In the genomic region with DNA sequence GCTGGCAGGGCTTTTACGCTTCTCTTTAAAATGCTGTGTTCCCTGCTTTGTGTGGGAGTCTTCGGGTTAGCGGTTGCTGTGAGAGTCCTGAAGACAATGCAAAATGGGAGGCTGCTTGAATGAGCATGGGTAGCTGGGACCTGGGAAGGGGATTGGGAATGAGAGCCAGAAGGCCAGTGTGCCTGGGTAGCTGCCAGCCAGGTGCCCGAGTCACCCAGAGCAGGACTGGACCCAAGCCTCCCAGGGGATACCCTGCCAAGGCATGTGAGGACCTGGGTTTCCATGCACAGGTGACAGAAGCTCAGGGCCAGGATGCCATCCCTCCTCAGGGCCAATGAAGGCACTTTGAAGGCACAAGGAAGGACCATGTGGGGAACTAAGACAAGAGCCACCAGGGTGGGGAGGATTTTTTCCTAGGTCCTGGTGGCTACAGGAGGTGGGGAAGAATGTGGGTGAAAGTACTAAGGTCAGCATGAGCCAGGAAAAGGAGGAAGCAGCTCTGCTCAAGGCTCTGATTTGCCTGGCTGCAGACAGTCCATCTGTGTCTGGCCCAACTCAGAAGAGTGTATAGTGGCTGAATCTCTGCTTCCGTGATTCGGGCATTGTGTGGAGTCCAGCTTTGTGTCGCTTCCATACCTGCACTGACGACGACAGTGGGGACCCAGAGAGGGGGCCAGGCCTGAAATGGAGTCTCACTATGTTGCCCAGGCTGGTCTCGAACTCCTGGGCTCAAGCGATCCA, we compare ENCODE assay signal across 12 cellular contexts. TPM values are rescaled to one million over a fixed set of nuclear protein-coding genes. Genes with fewer than 3 reads are reported as not detected.
A peak's percentile ranks its signal among the peaks of the same experiment; 100 is the strongest.
DNase-seq lines count a peak whose midpoint lies in the region; ATAC-seq and TF ChIP-seq lines count a peak whose summit lies in the region.
"Had no signal": no experiment of that assay in that cellular context is flagged by ENCODE, and none has a peak within 500 bp of the region (broad histone marks: within the 10 kb centered on the region; RNA-seq: fewer than 3 reads in every experiment).

No MANE protein-coding gene starts in this region.

- no peak overlapping the region for H3K56ac ChIP-seq in H9 (ENCODE audit: insufficient read length, low read depth, low read length)

- H4K91ac ChIP-seq in H9 (ENCODE audit: insufficient read length, low read depth, low read length): no peak overlapping the region

- DNase-seq in H9: no peak
- no peak for DNase-seq in effector memory CD8-positive, alpha-beta T cell
- DNase-seq in KBM-7: no peak
- no peak for DNase-seq in G401 (ENCODE audit: low spot score)
- DNase-seq: H7, NCI-H1417 treated with DMSO at 0.1 percent for 48 hours, NCI-H82 had no signal

- H3K79me1 ChIP-seq in H9 (ENCODE audit: insufficient read depth, low read depth, low read length, poor library complexity, severe bottlenecking): no peaks in the 10 kb centered on the region

- H4K20me1 ChIP-seq in H9 (ENCODE audit: control insufficient read depth, insufficient read depth, insufficient read length): no peaks in the 10 kb centered on the region

- no peak overlapping the region for H2BK5ac ChIP-seq in H9 (ENCODE audit: insufficient read length, low read length)

- no peak for TF ChIP-seq CTCF in H9 (conservative IDR thresholded peaks at IDR 0.05)

- no peaks in the 10 kb centered on the region for H3K27me3 Mint-ChIP-seq in H9 (ENCODE audit: low read depth)
- H3K27me3 Mint-ChIP-seq in effector memory CD8-positive, alpha-beta T cell: no peaks in the 10 kb centered on the region
- H3K27me3 Mint-ChIP-seq: memory B cell had no signal

- H3K27me3 ChIP-seq in H9 (ENCODE audit: insufficient read depth, low read length) (no peaks in the 10 kb centered on the region), stomach smooth muscle (ENCODE audit: control insufficient read depth in 1 of 2, insufficient read depth in 2 of 2, low read length in 2 of 2) (no peaks in the 10 kb centered on the region)

- H3K4ac ChIP-seq in H9 (ENCODE audit: low read depth, low read length): no peak overlapping the region

- H3K27ac ChIP-seq in H9 (ENCODE audit: insufficient read length, low read depth, low read length) (no peak overlapping the region), mesodermal cell (ENCODE audit: low read depth, low read length, severe bottlenecking) (peak overlapping the region; percentile 49), stomach smooth muscle (ENCODE audit: low read length) (peak overlapping the region; percentile 74)

- peaks cover 5 to 18% (median 14%) of the 10 kb centered on the region in 3 experiments; a peak in 5 of 7 replicates for H3K36me3 Mint-ChIP-seq in H9 (ENCODE audit: insufficient read depth in 1 of 3, low read depth in 3 of 3)
- H3K36me3 Mint-ChIP-seq in effector memory CD8-positive, alpha-beta T cell (ENCODE audit: insufficient read depth): peaks cover 25% of the 10 kb centered on the region

- H2BK15ac ChIP-seq in H9 (ENCODE audit: low read depth, low read length): no peak overlapping the region

- WGBS in H9 (ENCODE audit: extremely low coverage, insufficient read length, low lambda C conversion rate): no CpG with 5 or more reads among the region's 11 CpGs
- 87 to 88% methylated on average over 11 of the region's 11 CpGs for WGBS in mesodermal cell (ENCODE audit: insufficient coverage in 2 of 2), 2 experiments

- H2BK120ac ChIP-seq in H9 (ENCODE audit: low read depth, low read length, poor library complexity, severe bottlenecking): no peak overlapping the region

- peaks cover 13 to 24% of the 10 kb centered on the region in 2 experiments for H3K4me1 Mint-ChIP-seq in H9
- peaks cover 13 to 15% of the 10 kb centered on the region in 2 donors for H3K4me1 Mint-ChIP-seq in effector memory CD8-positive, alpha-beta T cell (ENCODE audit: low read depth in 2 of 2)
- H3K4me1 Mint-ChIP-seq: memory B cell had no signal

- H3K4me3 ChIP-seq in mesodermal cell (ENCODE audit: extremely low read depth, insufficient read depth, low read length, poor library complexity, severe bottlenecking): no peak overlapping the region
- H3K4me3 ChIP-seq in stomach smooth muscle (ENCODE audit: low read length in 2 of 2): peak overlapping the region; percentile 5 to 57

- no peaks in the 10 kb centered on the region for H3K23me2 ChIP-seq in H9 (ENCODE audit: insufficient read length, low read depth, low read length, poor library complexity, severe bottlenecking)

- ATAC-seq in effector memory CD8-positive, alpha-beta T cell (replicated peaks): no peak
- ATAC-seq in GM18907 (IDR thresholded peaks at IDR 0.05; ENCODE audit: unreplicated experiment): no peak
- no peak for ATAC-seq in HG03196 (IDR thresholded peaks at IDR 0.05; ENCODE audit: unreplicated experiment)

- no peak overlapping the region for H3K4me2 ChIP-seq in H9 (ENCODE audit: insufficient read depth, insufficient read length, low read length)

- no peak overlapping the region for H4K5ac ChIP-seq in H9 (ENCODE audit: insufficient read length, low read depth, low read length)

- no peak overlapping the region for H2AFZ ChIP-seq in H9 (ENCODE audit: low read length)

- peak overlapping the region in 2 of 3 experiments; percentile 34 to 86; a peak in 3 of 7 replicates for H3K27ac Mint-ChIP-seq in H9
- H3K27ac Mint-ChIP-seq in effector memory CD8-positive, alpha-beta T cell: peak overlapping the region; percentile 38 to 78
- H3K27ac Mint-ChIP-seq: memory B cell had no signal

- H3K9ac ChIP-seq in H9 (ENCODE audit: extremely low read depth, insufficient read length, low read length) (no peak overlapping the region), stomach smooth muscle (ENCODE audit: low read length in 2 of 2) (peak overlapping the region; percentile 33 to 42)

- H3K18ac ChIP-seq in H9 (ENCODE audit: insufficient read length, low read depth, low read length): no peak overlapping the region

- H2BK20ac ChIP-seq in H9 (ENCODE audit: low read depth, low read length, poor library complexity, severe bottlenecking): no peak overlapping the region

- H3K23ac ChIP-seq in H9 (ENCODE audit: insufficient read length, low read depth, low read length): no peak overlapping the region

- H3K14ac ChIP-seq in H9 (ENCODE audit: insufficient read depth, low read length): no peak overlapping the region

- H2AK5ac ChIP-seq in H9 (ENCODE audit: insufficient read length, low read length): no peak overlapping the region

- H3K4me1 ChIP-seq in H9 (ENCODE audit: insufficient read depth, low read length): no peaks in the 10 kb centered on the region
- peaks cover 18% of the 10 kb centered on the region for H3K4me1 ChIP-seq in mesodermal cell (ENCODE audit: control insufficient read depth, insufficient read depth, low read length, poor library complexity, severe bottlenecking)
- peaks cover 41% of the 10 kb centered on the region for H3K4me1 ChIP-seq in stomach smooth muscle (ENCODE audit: control insufficient read depth, insufficient read depth, low read length)

- H3K4me3 Mint-ChIP-seq in H9: no peak overlapping the region
- H3K4me3 Mint-ChIP-seq in effector memory CD8-positive, alpha-beta T cell: no peak overlapping the region
- H3K4me3 Mint-ChIP-seq: memory B cell had no signal

- no peaks in the 10 kb centered on the region for H3K9me3 Mint-ChIP-seq in H9
- no peaks in the 10 kb centered on the region for H3K9me3 Mint-ChIP-seq in effector memory CD8-positive, alpha-beta T cell
- H3K9me3 Mint-ChIP-seq: memory B cell had no signal

- no peak overlapping the region for H2BK12ac ChIP-seq in H9 (ENCODE audit: insufficient read length, low read depth, low read length)

- H3K79me2 ChIP-seq in H9 (ENCODE audit: insufficient read depth, low read length): no peaks in the 10 kb centered on the region

- no peak overlapping the region for H4K8ac ChIP-seq in H9 (replicated peaks; ENCODE audit: insufficient read length, low read depth, low read length)

- H3K36me3 ChIP-seq in mesodermal cell (ENCODE audit: control insufficient read depth, insufficient read depth, low read length): peaks cover 20% of the 10 kb centered on the region
- H3K36me3 ChIP-seq in stomach smooth muscle (ENCODE audit: control insufficient read depth in 2 of 2, insufficient read depth in 2 of 2, low read length in 2 of 2): peaks cover 10 to 16% of the 10 kb centered on the region in 2 donors

- no peak overlapping the region for H3T11ph ChIP-seq in H9 (ENCODE audit: low read length)

- H3K9me3 ChIP-seq in H9 (ENCODE audit: control insufficient read depth, low read depth, low read length): no peaks in the 10 kb centered on the region
- H3K9me3 ChIP-seq in mesodermal cell (ENCODE audit: control insufficient read depth, low read length): no peaks in the 10 kb centered on the region
- no peaks in the 10 kb centered on the region for H3K9me3 ChIP-seq in stomach smooth muscle (ENCODE audit: control insufficient read depth in 2 of 2, low read length in 2 of 2)

- in situ Hi-C loops in KBM-7 (cut with MboI; ENCODE audit: low pct_unique_long_range_greater_than_20kb, low sequenced_read_pairs) (no loop called here), G401 (cut with HindIII; ENCODE audit: low sequenced_read_pairs) (no loop called here)

RNA-seq across cellular contexts. Expression of gene TMEM94, which starts 20.5 kb away (rescaled TPM):
- total RNA-seq in H9 (2021): 61.4 and 67.9 TPM in 2 replicates
- polyA plus RNA-seq in mesodermal cell (2013, experiment 1 of 2): 71.3 TPM
- 65.0 TPM for polyA plus RNA-seq in mesodermal cell (2013, experiment 2 of 2)
- 50.3 and 53.2 TPM in 2 replicates for total RNA-seq in G401 (2014; rRNA removed; shearing (Covaris generic))

RNA-seq across cellular contexts. Expression of gene CASKIN2, which starts 38.4 kb away (rescaled TPM):
- total RNA-seq in H9 (2021): 35.2 and 37.0 TPM in 2 replicates
- 13.5 TPM for polyA plus RNA-seq in mesodermal cell (2013, experiment 1 of 2)
- polyA plus RNA-seq in mesodermal cell (2013, experiment 2 of 2): 12.5 TPM
- total RNA-seq in G401 (2014; rRNA removed; shearing (Covaris generic)): 11.6 and 11.8 TPM in 2 replicates

RNA-seq across cellular contexts. Expression of gene TSEN54, which starts 39.4 kb away (rescaled TPM):
- total RNA-seq in H9 (2021): 44.5 and 45.5 TPM in 2 replicates
- 31.4 TPM for polyA plus RNA-seq in mesodermal cell (2013, experiment 1 of 2)
- polyA plus RNA-seq in mesodermal cell (2013, experiment 2 of 2): 24.1 TPM
- total RNA-seq in G401 (2014; rRNA removed; shearing (Covaris generic)): 47.2 and 56.3 TPM in 2 replicates

RNA-seq across cellular contexts. Expression of gene LLGL2, which starts 48.6 kb away (rescaled TPM):
- total RNA-seq in H9 (2021): 85.9 and 90.4 TPM in 2 replicates
- 26.5 TPM for polyA plus RNA-seq in mesodermal cell (2013, experiment 1 of 2)
- 26.0 TPM for polyA plus RNA-seq in mesodermal cell (2013, experiment 2 of 2)
- 28.9 and 37.8 TPM in 2 replicates for total RNA-seq in G401 (2014; rRNA removed; shearing (Covaris generic))
